Comparison of ENCODE assay signal across 30 cellular contexts in genomic region chr6:8442149-8442548, GRCh38.
"Had no signal": no experiment of that assay in that cellular context is flagged by ENCODE, and none has a peak within 500 bp of the region (broad histone marks: within the 10 kb centered on the region; RNA-seq: fewer than 3 reads in every experiment).

No MANE protein-coding gene starts in this region.

- DNase-seq: activated B cell treated with CpG ODN at 0.5 μM for 24 hours; activated CD4-positive, alpha-beta T cell treated with anti-CD3 and anti-CD28 coated beads for 48 hours; activated CD4-positive, alpha-beta T cell treated with anti-CD3 and anti-CD28 coated beads, Interleukin-2, amount 50 U/mL, for 1 hour; activated CD4-positive, alpha-beta T cell treated with anti-CD3 and anti-CD28 coated beads, Interleukin-2, amount 50 U/mL, for 48 hours; activated CD8-positive, alpha-beta memory T cell treated with anti-CD3 and anti-CD28 coated beads for 24 hours; activated CD8-positive, alpha-beta T cell treated with anti-CD3 and anti-CD28 coated beads for 36 hours; activated gamma-delta T cell treated with Interleukin-2 at 50 U/mL for 16 hours; activated naive CD4-positive, alpha-beta T cell treated with anti-CD3 and anti-CD28 coated beads, Interleukin-2, amount 50 U/mL, for 16 hours; activated naive CD4-positive, alpha-beta T cell treated with Interleukin-2 at 50 U/mL for 16 hours; activated T-cell treated with anti-CD3 and anti-CD28 coated beads, Interleukin-2, amount 50 U/mL, for 1 hour; activated T-cell treated with anti-CD3 and anti-CD28 coated beads, Interleukin-2, amount 50 U/mL, for 72 hours; amniotic stem cell; anterior cingulate cortex; brain microvascular endothelial cell; dorsolateral prefrontal cortex; effector memory CD4-positive, alpha-beta T cell; endodermal cell; erythroblast; foreskin keratinocyte; gastrocnemius medialis; head of caudate nucleus; T-helper 1 cell; T-helper 17 cell; T1000; WERI-Rb-1 had no signal

- H3K27me3 Mint-ChIP-seq: activated CD8-positive, alpha-beta T cell treated with anti-CD3 and anti-CD28 coated beads for 36 hours; activated naive CD8-positive, alpha-beta T cell; T-helper 17 cell had no signal

- H3K9me3 Mint-ChIP-seq: activated B cell treated with CpG ODN at 0.5 μM for 24 hours; activated CD8-positive, alpha-beta T cell treated with anti-CD3 and anti-CD28 coated beads for 36 hours; activated T-cell treated with anti-CD3 and anti-CD28 coated beads, Interleukin-2, amount 50 U/mL, for 72 hours; central memory CD8-positive, alpha-beta T cell; endodermal cell; T-helper 2 cell treated with Interferon-gamma antibody and Interleukin-4, amounts not matched to agents 5 μg/mL and 100 μg/mL, for 36 hours had no signal

- H3K4me3 Mint-ChIP-seq: activated B cell treated with CpG ODN at 0.5 μM for 24 hours; activated CD8-positive, alpha-beta T cell treated with anti-CD3 and anti-CD28 coated beads for 36 hours; activated naive CD8-positive, alpha-beta T cell; activated T-cell treated with anti-CD3 and anti-CD28 coated beads, Interleukin-2, amount 50 U/mL, for 72 hours; central memory CD8-positive, alpha-beta T cell; dendritic cell treated with granulocyte-macrophage colony-stimulating factor and Interleukin-4, amounts not matched to agents 40 ng/mL and 50 ng/mL, for 4 days; endodermal cell; T-helper 2 cell treated with Interferon-gamma antibody and Interleukin-4, amounts not matched to agents 5 μg/mL and 100 μg/mL, for 36 hours had no signal

- H3K27ac Mint-ChIP-seq: activated B cell treated with CpG ODN at 0.5 μM for 24 hours; activated CD8-positive, alpha-beta T cell treated with anti-CD3 and anti-CD28 coated beads for 36 hours; activated naive CD8-positive, alpha-beta T cell; activated T-cell treated with anti-CD3 and anti-CD28 coated beads, Interleukin-2, amount 50 U/mL, for 72 hours; dendritic cell treated with granulocyte-macrophage colony-stimulating factor and Interleukin-4, amounts not matched to agents 40 ng/mL and 50 ng/mL, for 4 days; endodermal cell; T-helper 17 cell; T-helper 2 cell treated with Interferon-gamma antibody and Interleukin-4, amounts not matched to agents 5 μg/mL and 100 μg/mL, for 36 hours had no signal

- H3K4me1 Mint-ChIP-seq: activated B cell treated with CpG ODN at 0.5 μM for 24 hours; central memory CD8-positive, alpha-beta T cell had no signal

- H3K36me3 Mint-ChIP-seq: activated naive CD8-positive, alpha-beta T cell had no signal

- ATAC-seq: activated CD4-positive, CD25-positive, alpha-beta regulatory T cell treated with anti-CD3 and anti-CD28 coated beads, Interleukin-2, amount 50 U/mL, for 24 hours; activated CD8-positive, alpha-beta T cell treated with anti-CD3 and anti-CD28 coated beads for 36 hours; activated T-cell treated with anti-CD3 and anti-CD28 coated beads, Interleukin-2, amount 50 U/mL, for 72 hours; foreskin keratinocyte; gastrocnemius medialis; T-helper 17 cell had no signal
